ENCODE assay signal across 1 cellular context in the genomic region with DNA sequence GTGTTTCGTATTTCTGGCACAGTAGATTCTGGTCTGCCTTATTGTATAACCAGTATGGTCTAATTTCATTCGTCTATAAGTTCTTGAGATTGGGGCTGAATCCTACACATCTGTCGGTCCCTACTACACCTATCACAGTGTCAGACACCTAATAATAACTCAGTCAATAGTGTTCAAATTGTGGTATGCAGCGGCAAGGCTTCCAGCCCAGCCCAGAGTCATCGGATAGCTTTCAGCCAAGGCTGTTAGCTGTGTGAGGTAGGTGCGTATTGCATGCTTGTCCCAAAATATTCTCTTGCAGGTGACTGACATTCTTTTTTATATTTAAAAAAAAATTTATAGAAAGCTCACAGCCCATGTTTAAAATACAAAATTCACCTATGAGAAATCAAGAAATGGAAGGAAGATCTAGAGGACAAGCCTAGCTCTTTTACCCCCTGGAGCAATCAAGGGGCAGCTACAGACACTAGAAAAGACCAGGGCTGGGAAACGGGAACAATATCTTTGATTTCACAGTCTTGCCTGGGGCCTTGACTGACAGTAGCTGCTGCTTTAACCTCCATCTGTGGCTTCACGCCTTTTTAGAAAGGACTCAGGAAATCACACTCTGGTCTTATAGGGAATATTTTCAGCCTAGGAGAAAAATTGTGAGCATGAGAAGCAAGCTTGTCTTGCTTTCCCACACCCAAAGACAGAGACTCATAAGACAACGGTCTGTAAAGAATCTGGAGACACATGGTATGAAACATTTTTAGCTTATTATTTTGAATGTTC.
TF ChIP-seq lines count a peak whose summit lies in the region.

No MANE protein-coding gene starts in this region.

TF ChIP-seq in GM12878, 131 proteins besides CTCF, POLR2A, EP300 and RAD21 (continued from another document):
- no peak for TF ChIP-seq SMC3 (IDR thresholded peaks at IDR 0.05; ENCODE audit: borderline replicate concordance, low read length)
- no peak for TF ChIP-seq PML (IDR thresholded peaks at IDR 0.05; ENCODE audit: low read length)
- no peak for TF ChIP-seq STAT1 (conservative IDR thresholded peaks at IDR 0.05)
- no peak for TF ChIP-seq SKIL (IDR thresholded peaks at IDR 0.05; ENCODE audit: low read depth, poor library complexity, severe bottlenecking)
- 0 out of 2 replicates have a peak, but pooled peaks have one; percentile 13 for TF ChIP-seq PKNOX1 (IDR thresholded peaks at IDR 0.05)
